17 cellular contexts compared by ENCODE assay signal in genomic region chr13:79658333-79658975, GRCh38.
A peak's percentile ranks its signal among the peaks of the same experiment; 100 is the strongest.
DNase-seq lines count a peak whose midpoint lies in the region; ATAC-seq and TF ChIP-seq lines count a peak whose summit lies in the region.
"Had no signal": no experiment of that assay in that cellular context is flagged by ENCODE, and none has a peak within 500 bp of the region (broad histone marks: within the 10 kb centered on the region; RNA-seq: fewer than 3 reads in every experiment).

No MANE protein-coding gene starts in this region.

- H3K27me3 ChIP-seq in GM23338 (ENCODE audit: insufficient read depth): no peaks in the 10 kb centered on the region
- H3K27me3 ChIP-seq in right atrium auricular region: no peaks in the 10 kb centered on the region
- H3K27me3 ChIP-seq in MM.1S (replicated peaks; ENCODE audit: insufficient read depth, low read length): no peaks in the 10 kb centered on the region
- H3K27me3 ChIP-seq: upper lobe of right lung had no signal

- H3K27ac ChIP-seq in GM23338 (ENCODE audit: low read depth): no peak overlapping the region
- H3K27ac ChIP-seq in right atrium auricular region: peak overlapping the region; percentile 43 to 57
- no peak overlapping the region for H3K27ac ChIP-seq in MM.1S (ENCODE audit: low read length)
- H3K27ac ChIP-seq: lower lobe of right lung, upper lobe of right lung had no signal

- TF ChIP-seq CTCF in GM23338 (conservative IDR thresholded peaks at IDR 0.05; ENCODE audit: low read depth in 2 of 2): no peak
- TF ChIP-seq CTCF in chondrocyte (IDR thresholded peaks at IDR 0.05): no peak
- TF ChIP-seq CTCF in right atrium auricular region (IDR thresholded peaks at IDR 0.05): no peak
- TF ChIP-seq CTCF in progenitor cell of endocrine pancreas (IDR thresholded peaks at IDR 0.05; ENCODE audit: unreplicated experiment): no peak
- TF ChIP-seq CTCF in MM.1S (IDR thresholded peaks at IDR 0.05; ENCODE audit: low read length): no peak

- H3K9ac ChIP-seq in MM.1S (ENCODE audit: low read length): no peak overlapping the region

- no peaks in the 10 kb centered on the region for H3K36me3 ChIP-seq in GM23338 (ENCODE audit: insufficient read depth)
- H3K36me3 ChIP-seq in right atrium auricular region: no peaks in the 10 kb centered on the region
- no peaks in the 10 kb centered on the region for H3K36me3 ChIP-seq in MM.1S (replicated peaks; ENCODE audit: insufficient read depth, low read length)
- H3K36me3 ChIP-seq: lower lobe of right lung, upper lobe of right lung had no signal

- H3K27me3 Mint-ChIP-seq in GM23338 (ENCODE audit: insufficient read depth, low read depth, poor library complexity) (peaks cover 3% of the 10 kb centered on the region), chondrocyte (ENCODE audit: low read depth) (no peaks in the 10 kb centered on the region), progenitor cell of endocrine pancreas (no peaks in the 10 kb centered on the region)

- no peaks in the 10 kb centered on the region for H3F3A ChIP-seq in GM23338 (replicated peaks; ENCODE audit: low read depth)
- no peaks in the 10 kb centered on the region for H3F3A ChIP-seq in MM.1S (ENCODE audit: insufficient read depth, low read length)

- peak; percentile 25; the same call in 1 of the 3 replicates for ATAC-seq in GM23338
- ATAC-seq: CD8-positive, alpha-beta T cell; lower lobe of right lung; naive thymus-derived CD4-positive, alpha-beta T cell; stimulated activated naive CD8-positive, alpha-beta T cell treated with anti-CD3 and anti-CD28 coated beads, Interleukin-15, Interleukin-2, amounts not matched to agents 100 U/mL and 50 U/mL, for 24 hours had no signal

- no peaks in the 10 kb centered on the region for H4K20me1 ChIP-seq in GM23338 (replicated peaks; ENCODE audit: insufficient read depth)
- H4K20me1 ChIP-seq in MM.1S (ENCODE audit: insufficient read depth, low read length): no peaks in the 10 kb centered on the region

- H3K4me3 ChIP-seq in GM23338 (no peak overlapping the region), right atrium auricular region (no peak overlapping the region), MM.1S (ENCODE audit: low read length) (no peak overlapping the region)
- H3K4me3 ChIP-seq: lower lobe of right lung, upper lobe of right lung had no signal

- H3K4me3 Mint-ChIP-seq in GM23338 (no peak overlapping the region), chondrocyte (ENCODE audit: unreplicated experiment) (no peak overlapping the region), progenitor cell of endocrine pancreas (ENCODE audit: low read depth) (no peak overlapping the region)
- H3K4me3 Mint-ChIP-seq: CD8-positive, alpha-beta T cell; naive thymus-derived CD4-positive, alpha-beta T cell had no signal

- H3K4me1 ChIP-seq in GM23338 (ENCODE audit: insufficient read depth): peaks cover 11% of the 10 kb centered on the region; the same call in 1 of the 2 replicates
- H3K4me1 ChIP-seq in right atrium auricular region: peaks cover 0 to 16% of the 10 kb centered on the region in 2 donors
- H3K4me1 ChIP-seq in MM.1S (ENCODE audit: low read length): no peaks in the 10 kb centered on the region

- no peaks in the 10 kb centered on the region for H3K9me2 ChIP-seq in GM23338 (ENCODE audit: insufficient read depth)
- H3K9me2 ChIP-seq in MM.1S (replicated peaks; ENCODE audit: insufficient read depth, low read length): no peaks in the 10 kb centered on the region

- H3K79me2 ChIP-seq in GM23338 (replicated peaks; ENCODE audit: insufficient read depth) (no peaks in the 10 kb centered on the region), MM.1S (ENCODE audit: low read length) (no peaks in the 10 kb centered on the region)

- peak overlapping the region; percentile 44; the same call in 1 of the 2 replicates for H2AFZ ChIP-seq in GM23338
- no peak overlapping the region for H2AFZ ChIP-seq in MM.1S (ENCODE audit: low read length)

- no peak for DNase-seq in GM23338 (ENCODE audit: low spot score)
- no peak for DNase-seq in chondrocyte (ENCODE audit: low spot score)
- DNase-seq in right atrium auricular region (ENCODE audit: low spot score): no peak
- DNase-seq in progenitor cell of endocrine pancreas (ENCODE audit: low spot score, unreplicated experiment): no peak
- no peak for DNase-seq in NCI-H2081 treated with DMSO at 0.1 percent for 48 hours (lab: John Stamatoyannopoulos, UW)
- DNase-seq in NCI-H1930 (lab: John Stamatoyannopoulos, UW): no peak
- no peak for DNase-seq in MM.1S
- no peak for DNase-seq in MV-4-11 (lab: John Stamatoyannopoulos, UW)
- DNase-seq: activated gamma-delta T cell treated with Interleukin-2 at 50 U/mL for 16 hours; CD8-positive, alpha-beta T cell; DMS53; lower lobe of right lung; naive thymus-derived CD4-positive, alpha-beta T cell; NCI-H1436; NCI-H226; stimulated activated naive CD8-positive, alpha-beta T cell treated with anti-CD3 and anti-CD28 coated beads, Interleukin-15, Interleukin-2, amounts not matched to agents 100 U/mL and 50 U/mL, for 24 hours; upper lobe of right lung had no signal

- H3K4me2 ChIP-seq in GM23338 (no peak overlapping the region), MM.1S (ENCODE audit: low read depth, low read length) (no peak overlapping the region)

- H3K27ac Mint-ChIP-seq in GM23338 (peak overlapping the region; percentile 57; the same call in 1 of the 2 replicates), chondrocyte (ENCODE audit: unreplicated experiment) (peak overlapping the region; percentile 67), progenitor cell of endocrine pancreas (peak overlapping the region; percentile 77)
- H3K27ac Mint-ChIP-seq: CD8-positive, alpha-beta T cell; naive thymus-derived CD4-positive, alpha-beta T cell had no signal

- H3K9me3 Mint-ChIP-seq in GM23338: no peaks in the 10 kb centered on the region
- no peaks in the 10 kb centered on the region for H3K9me3 Mint-ChIP-seq in chondrocyte (ENCODE audit: low read depth)
- H3K9me3 Mint-ChIP-seq in progenitor cell of endocrine pancreas (ENCODE audit: low read depth): peaks cover 4% of the 10 kb centered on the region
- H3K9me3 Mint-ChIP-seq: CD8-positive, alpha-beta T cell had no signal

- H3K4me1 Mint-ChIP-seq in GM23338: peaks cover 13% of the 10 kb centered on the region
- H3K4me1 Mint-ChIP-seq in chondrocyte (ENCODE audit: low read depth): peaks cover 26% of the 10 kb centered on the region
- H3K4me1 Mint-ChIP-seq in progenitor cell of endocrine pancreas (ENCODE audit: low read depth): peaks cover 36% of the 10 kb centered on the region

- H3K9me3 ChIP-seq in right atrium auricular region (no peaks in the 10 kb centered on the region), MM.1S (replicated peaks; ENCODE audit: insufficient read depth, low read length) (no peaks in the 10 kb centered on the region)
- H3K9me3 ChIP-seq: lower lobe of right lung, upper lobe of right lung had no signal

- H3K36me3 Mint-ChIP-seq in GM23338 (ENCODE audit: low read depth) (no peaks in the 10 kb centered on the region), chondrocyte (ENCODE audit: low read depth) (no peaks in the 10 kb centered on the region), progenitor cell of endocrine pancreas (ENCODE audit: insufficient read depth) (peaks cover 2% of the 10 kb centered on the region)
- H3K36me3 Mint-ChIP-seq: CD8-positive, alpha-beta T cell; naive thymus-derived CD4-positive, alpha-beta T cell had no signal

TF ChIP-seq in GM23338, 12 proteins besides CTCF, POLR2A, EP300 and RAD21 (continues in another document):
- TF ChIP-seq, protein P1, sequence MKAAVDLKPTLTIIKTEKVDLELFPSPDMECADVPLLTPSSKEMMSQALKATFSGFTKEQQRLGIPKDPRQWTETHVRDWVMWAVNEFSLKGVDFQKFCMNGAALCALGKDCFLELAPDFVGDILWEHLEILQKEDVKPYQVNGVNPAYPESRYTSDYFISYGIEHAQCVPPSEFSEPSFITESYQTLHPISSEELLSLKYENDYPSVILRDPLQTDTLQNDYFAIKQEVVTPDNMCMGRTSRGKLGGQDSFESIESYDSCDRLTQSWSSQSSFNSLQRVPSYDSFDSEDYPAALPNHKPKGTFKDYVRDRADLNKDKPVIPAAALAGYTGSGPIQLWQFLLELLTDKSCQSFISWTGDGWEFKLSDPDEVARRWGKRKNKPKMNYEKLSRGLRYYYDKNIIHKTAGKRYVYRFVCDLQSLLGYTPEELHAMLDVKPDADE (IDR thresholded peaks at IDR 0.05): no peak
- TF ChIP-seq ZNF114 (CRISPR knock-in tag; IDR thresholded peaks at IDR 0.05) (no peak), JUNB (IDR thresholded peaks at IDR 0.05; ENCODE audit: unreplicated experiment) (no peak), POLR2AphosphoS5 (IDR thresholded peaks at IDR 0.05; ENCODE audit: low read depth) (no peak), STAT1 (IDR thresholded peaks at IDR 0.05; ENCODE audit: unreplicated experiment) (no peak)

Comparison
In these comparisons a context has a peak if more than half of its experiments do, and no peak if none do; other contexts are left out.
1. H3K27ac ChIP-seq: peak in right atrium auricular region (2 of 2); none in GM23338 (single experiment) and MM.1S (single experiment).
2. Peak in every context shown above with its lines, with median percentiles within 50 percentile points of each other: H3K27ac Mint-ChIP-seq.